ENCODE assay signal across 8 cellular contexts in genomic region chr9:120348951-120349429, GRCh38.
DNase-seq lines count a peak whose midpoint lies in the region; ATAC-seq, FAIRE-seq and TF ChIP-seq lines count a peak whose summit lies in the region.

No MANE protein-coding gene starts in this region.

- H3K79me2 ChIP-seq in keratinocyte (ENCODE audit: control insufficient read depth, insufficient read depth, low read length), result no peaks in the 10 kb centered on the region

- H3K4me2 ChIP-seq in keratinocyte (ENCODE audit: control insufficient read depth, extremely low read depth, insufficient read depth, low read depth, low read length), result no peak overlapping the region

- H3K27ac Mint-ChIP-seq in type B pancreatic cell, result no peak overlapping the region
- H3K27ac Mint-ChIP-seq in immature natural killer cell, result no peak overlapping the region

- 18 to 32% methylated on average over 13 to 16 of the region's 16 CpGs for WGBS in body of pancreas, 2 donors
- 39 to 48% methylated on average over 15 to 16 of the region's 16 CpGs for WGBS in lower leg skin, 2 donors

- dilution Hi-C loops in keratinocyte (cut with MboI; ENCODE audit: extremely low pct_ligation_motif_present, low sequenced_read_pairs), result no loop called here

- H3K36me3 Mint-ChIP-seq in type B pancreatic cell, result no peaks in the 10 kb centered on the region
- peaks cover 0 to 3% (median 0%) of the 10 kb centered on the region in 3 donors for H3K36me3 Mint-ChIP-seq in immature natural killer cell

- peaks cover 19% of the 10 kb centered on the region for H3K4me1 Mint-ChIP-seq in type B pancreatic cell (ENCODE audit: unreplicated experiment)
- H3K4me1 Mint-ChIP-seq in immature natural killer cell, result no peaks in the 10 kb centered on the region

- ATAC-seq in body of pancreas, result no peak

- H4K20me1 ChIP-seq in keratinocyte (ENCODE audit: control insufficient read depth, extremely low read depth, insufficient read depth, low read length), result no peaks in the 10 kb centered on the region

- intact Hi-C loops in body of pancreas (cut with DNase I), result no loop called here
- intact Hi-C loops in lower leg skin (cut with DNase I; ENCODE audit: low total_unique reads), result no loop called here

- H3K4me3 Mint-ChIP-seq in type B pancreatic cell (no peak overlapping the region), immature natural killer cell (no peak overlapping the region)

- no peak overlapping the region for H3K4me3 ChIP-seq in body of pancreas
- no peak overlapping the region for H3K4me3 ChIP-seq in keratinocyte (ENCODE audit: control insufficient read depth in 2 of 3, extremely low read depth in 1 of 3, insufficient read depth in 2 of 3, low read depth in 1 of 3, low read length in 3 of 3)
- no peak overlapping the region for H3K4me3 ChIP-seq in lower leg skin (ENCODE audit: low read depth, poor library complexity, severe bottlenecking)

- FAIRE-seq in keratinocyte (lab: Jason Lieb, UNC), result no peak

- H3K9me1 ChIP-seq in keratinocyte (ENCODE audit: control insufficient read depth, extremely low read depth, insufficient read depth, low read length), result no peaks in the 10 kb centered on the region

- no peaks in the 10 kb centered on the region for H3K36me3 ChIP-seq in body of pancreas (replicated peaks in 1 of 2; ENCODE audit: insufficient read depth in 1 of 2, low read depth in 2 of 2)
- H3K36me3 ChIP-seq in keratinocyte (ENCODE audit: control insufficient read depth in 2 of 2, extremely low read depth in 1 of 2, insufficient read depth in 2 of 2, low read length in 2 of 2), result no peaks in the 10 kb centered on the region

- TF ChIP-seq POLR2A in body of pancreas (IDR thresholded peaks at IDR 0.05) (no peak), lower leg skin (IDR thresholded peaks at IDR 0.05) (no peak)

- DNase-seq in GM19238 (ENCODE audit: insufficient read length, low spot score) (peak; percentile 37), NCI-H2171 (lab: John Stamatoyannopoulos, UW) (peak; percentile 35), body of pancreas (peak in 3 of 4 donors; percentile 17 to 35 (median 30)), keratinocyte (ENCODE audit: low read depth, low spot score) (no peak), type B pancreatic cell (ENCODE audit: extremely low spot score, unreplicated experiment) (no peak), immature natural killer cell (no peak), lower leg skin (ENCODE audit: low spot score in 2 of 2) (no peak)

- peak; percentile 86 for TF ChIP-seq CTCF in C4-2B (conservative IDR thresholded peaks at IDR 0.05)
- peak; percentile 26 to 58 (median 35) for TF ChIP-seq CTCF in body of pancreas (IDR thresholded peaks at IDR 0.05)
- peak; percentile 66 to 88 (median 82) for TF ChIP-seq CTCF in keratinocyte (optimal IDR thresholded peaks at IDR 0.05 in 1 of 3, IDR thresholded peaks at IDR 0.05 in 1 of 3, conservative IDR thresholded peaks at IDR 0.05 in 1 of 3; ENCODE audit: extremely low read depth in 1 of 3, insufficient read depth in 2 of 3, low read length in 3 of 3)
- TF ChIP-seq CTCF in type B pancreatic cell (conservative IDR thresholded peaks at IDR 0.05), result peak; percentile 85
- TF ChIP-seq CTCF in lower leg skin (IDR thresholded peaks at IDR 0.05), result no peak

- H3K27me3 Mint-ChIP-seq in type B pancreatic cell (peaks cover 6% of the 10 kb centered on the region), immature natural killer cell (ENCODE audit: low read depth in 3 of 3) (peaks cover 0 to 5% (median 3%) of the 10 kb centered on the region in 3 donors)

- no peak overlapping the region for H3K27ac ChIP-seq in C4-2B
- no peak overlapping the region for H3K27ac ChIP-seq in body of pancreas
- H3K27ac ChIP-seq in keratinocyte (ENCODE audit: control insufficient read depth, insufficient read depth, low read length), result no peak overlapping the region

- H3K27me3 ChIP-seq in body of pancreas (no peaks in the 10 kb centered on the region), keratinocyte (ENCODE audit: control insufficient read depth, extremely low read depth, insufficient read depth, low read length) (no peaks in the 10 kb centered on the region)

- H3K4me1 ChIP-seq in body of pancreas (no peaks in the 10 kb centered on the region), keratinocyte (ENCODE audit: control insufficient read depth, extremely low read depth, insufficient read depth, low read length) (peaks cover 6% of the 10 kb centered on the region)

- H3K9me3 ChIP-seq in body of pancreas, result no peaks in the 10 kb centered on the region
- no peaks in the 10 kb centered on the region for H3K9me3 ChIP-seq in keratinocyte (ENCODE audit: control insufficient read depth, low read depth, low read length)

- H3K9ac ChIP-seq in keratinocyte (ENCODE audit: control insufficient read depth, extremely low read depth, insufficient read depth, low read length), result no peak overlapping the region

- H2AFZ ChIP-seq in keratinocyte (ENCODE audit: control insufficient read depth, low read length), result no peak overlapping the region

- no peaks in the 10 kb centered on the region for H3K9me3 Mint-ChIP-seq in type B pancreatic cell
- no peaks in the 10 kb centered on the region for H3K9me3 Mint-ChIP-seq in immature natural killer cell

Comparison
In these comparisons a context has a peak if more than half of its experiments do, and no peak if none do; other contexts are left out.
1. CTCF ChIP-seq: peak in C4-2B (single experiment), body of pancreas (7 of 7), keratinocyte (3 of 3) and type B pancreatic cell (single experiment); none in lower leg skin (0 of 3).
2. DNase-seq: peak in GM19238 (single experiment), NCI-H2171 (single experiment) and body of pancreas (3 of 4); none in keratinocyte (single experiment), type B pancreatic cell (single experiment), immature natural killer cell (0 of 3) and lower leg skin (0 of 2).